Comparison of ENCODE assay signal across 8 cellular contexts in genomic region chr11:118921929-118922744, GRCh38. TPM values are rescaled to one million over a fixed set of nuclear protein-coding genes. Genes with fewer than 3 reads are reported as not detected.
DNase-seq lines count a peak whose midpoint lies in the region; ATAC-seq and TF ChIP-seq lines count a peak whose summit lies in the region.

No MANE protein-coding gene starts in this region.

- DNase-seq in activated CD4-positive, alpha-beta T cell treated with anti-CD3 and anti-CD28 coated beads for 36 hours = peak; percentile 34
- no peak for DNase-seq in activated CD4-positive, alpha-beta T cell treated with anti-CD3 and anti-CD28 coated beads for 48 hours
- DNase-seq in activated naive CD8-positive, alpha-beta T cell treated with anti-CD3 and anti-CD28 coated beads, Interleukin-2, amount 10 ng/mL, durations not matched to agents 7 days and 5 days = no peak
- DNase-seq in left cardiac atrium (peak; percentile 91), psoas muscle (peak; percentile 89 to 95), NCI-H1048 (lab: John Stamatoyannopoulos, UW) (no peak), GOT3 (lab: John Stamatoyannopoulos, UW) (no peak)

- intact Hi-C loops in activated CD4-positive, alpha-beta T cell treated with anti-CD3 and anti-CD28 coated beads for 36 hours (cut with DNase I, micrococcal nuclease) = no loop called here
- intact Hi-C loops in left cardiac atrium (cut with DNase I) (no loop called here), psoas muscle (cut with DNase I) (no loop called here)

- no peaks in the 10 kb centered on the region for H3K36me3 ChIP-seq in psoas muscle (ENCODE audit: insufficient read depth in 1 of 2, low read depth in 1 of 2)

- WGBS in psoas muscle, 3 donors = 6 to 15% (median 8%) methylated on average over 15 to 20 of the region's 20 CpGs

- H3K4me1 Mint-ChIP-seq in activated CD4-positive, alpha-beta T cell treated with anti-CD3 and anti-CD28 coated beads for 36 hours = peaks cover 58% of the 10 kb centered on the region
- peaks cover 63% of the 10 kb centered on the region for H3K4me1 Mint-ChIP-seq in activated naive CD8-positive, alpha-beta T cell treated with anti-CD3 and anti-CD28 coated beads, Interleukin-2, amount 10 ng/mL, durations not matched to agents 7 days and 5 days

- peaks cover 62% of the 10 kb centered on the region for H3K4me1 ChIP-seq in psoas muscle

- peak overlapping the region; percentile 95 for H3K27ac Mint-ChIP-seq in activated CD4-positive, alpha-beta T cell treated with anti-CD3 and anti-CD28 coated beads for 36 hours
- H3K27ac Mint-ChIP-seq in activated naive CD8-positive, alpha-beta T cell treated with anti-CD3 and anti-CD28 coated beads, Interleukin-2, amount 10 ng/mL, durations not matched to agents 7 days and 5 days = peak overlapping the region; percentile 89

- H3K36me3 Mint-ChIP-seq in activated CD4-positive, alpha-beta T cell treated with anti-CD3 and anti-CD28 coated beads for 36 hours (ENCODE audit: low read depth) = peaks cover 11% of the 10 kb centered on the region
- no peaks in the 10 kb centered on the region for H3K36me3 Mint-ChIP-seq in activated naive CD8-positive, alpha-beta T cell treated with anti-CD3 and anti-CD28 coated beads, Interleukin-2, amount 10 ng/mL, durations not matched to agents 7 days and 5 days

- H3K27me3 Mint-ChIP-seq in activated CD4-positive, alpha-beta T cell treated with anti-CD3 and anti-CD28 coated beads for 36 hours = no peaks in the 10 kb centered on the region
- H3K27me3 Mint-ChIP-seq in activated naive CD8-positive, alpha-beta T cell treated with anti-CD3 and anti-CD28 coated beads, Interleukin-2, amount 10 ng/mL, durations not matched to agents 7 days and 5 days = no peaks in the 10 kb centered on the region

- H3K9me3 ChIP-seq in psoas muscle = no peaks in the 10 kb centered on the region

- no peaks in the 10 kb centered on the region for H3K27me3 ChIP-seq in psoas muscle (ENCODE audit: insufficient read depth in 3 of 3, low read length in 2 of 3)

- H3K4me3 Mint-ChIP-seq in activated CD4-positive, alpha-beta T cell treated with anti-CD3 and anti-CD28 coated beads for 36 hours = peak overlapping the region; percentile 86
- H3K4me3 Mint-ChIP-seq in activated naive CD8-positive, alpha-beta T cell treated with anti-CD3 and anti-CD28 coated beads, Interleukin-2, amount 10 ng/mL, durations not matched to agents 7 days and 5 days = peak overlapping the region; percentile 91

- peak overlapping the region; percentile 98 for H3K27ac ChIP-seq in psoas muscle

- CTCF ChIA-PET in activated CD4-positive, alpha-beta T cell treated with anti-CD3 and anti-CD28 coated beads for 36 hours (lab: Charles Lee) = interaction anchor here (0.6 to 2.8 kb wide), 8 partner anchors 9 to 175 kb away, joined by 3 to 9 read pairs (median 4); no protein-coding TSS in a partner anchor

- no peaks in the 10 kb centered on the region for H3K9me3 Mint-ChIP-seq in activated CD4-positive, alpha-beta T cell treated with anti-CD3 and anti-CD28 coated beads for 36 hours (ENCODE audit: low read depth)
- no peaks in the 10 kb centered on the region for H3K9me3 Mint-ChIP-seq in activated naive CD8-positive, alpha-beta T cell treated with anti-CD3 and anti-CD28 coated beads, Interleukin-2, amount 10 ng/mL, durations not matched to agents 7 days and 5 days

- H3K4me3 ChIP-seq in psoas muscle = peak overlapping the region; percentile 96

- ATAC-seq in activated CD4-positive, alpha-beta T cell treated with anti-CD3 and anti-CD28 coated beads for 36 hours = no peak
- ATAC-seq in activated naive CD8-positive, alpha-beta T cell treated with anti-CD3 and anti-CD28 coated beads, Interleukin-2, amount 10 ng/mL, durations not matched to agents 7 days and 5 days (ENCODE audit: low read depth) = no peak
- ATAC-seq in left cardiac atrium (peak; percentile 50 to 65), psoas muscle (peak; percentile 54 to 67 (median 60)), HG02763 (IDR thresholded peaks at IDR 0.05; ENCODE audit: unreplicated experiment) (no peak)

- no peak for TF ChIP-seq CTCF in psoas muscle (IDR thresholded peaks at IDR 0.05)

- POLR2A ChIA-PET in activated CD4-positive, alpha-beta T cell treated with anti-CD3 and anti-CD28 coated beads for 36 hours (lab: Charles Lee) = interaction anchor here (0.7 to 2.2 kb wide), 3 partner anchors 10 to 132 kb away, joined by 4 to 18 read pairs (median 10); partner anchors contain the start of genes CXCR5 and DDX6
- POLR2A ChIA-PET in activated naive CD8-positive, alpha-beta T cell treated with anti-CD3 and anti-CD28 coated beads, Interleukin-2, amount 10 ng/mL, durations not matched to agents 7 days and 5 days (lab: Charles Lee) = interaction anchor here (0.6 to 5.2 kb wide), 6 partner anchors 28 to 174 kb away, joined by 3 to 44 read pairs (median 3); partner anchors contain the start of genes DDX6, RPS25 and TRAPPC4

RNA-seq across cellular contexts. Expression of gene BCL9L, which starts 3.6 kb away (rescaled TPM):
- 10 to 100 TPM; 34.5 to 58.5 TPM for total RNA-seq in activated CD4-positive, alpha-beta T cell treated with anti-CD3 and anti-CD28 coated beads for 36 hours
- 100 to 1,000 TPM; 116 to 128 TPM for total RNA-seq in activated naive CD8-positive, alpha-beta T cell treated with anti-CD3 and anti-CD28 coated beads, Interleukin-2, amount 10 ng/mL, durations not matched to agents 7 days and 5 days
- total RNA-seq in left cardiac atrium = 10 to 100 TPM; 39.8 to 41.3 TPM
- total RNA-seq in psoas muscle = 100 to 1,000 TPM in 1 of 4 donors, 10 to 100 TPM in 3; 52.4 to 124 (median 68.0) TPM
- 10 to 100 TPM in 1 of 3 donors, 1 to 10 TPM in 2; 8.1 to 31.2 (median 8.6) TPM for polyA plus RNA-seq in psoas muscle

RNA-seq across cellular contexts. Expression of gene UPK2, which starts 34.0 kb away (rescaled TPM):
- under 1 TPM; 0.19 to 0.32 TPM for total RNA-seq in activated CD4-positive, alpha-beta T cell treated with anti-CD3 and anti-CD28 coated beads for 36 hours
- total RNA-seq in activated naive CD8-positive, alpha-beta T cell treated with anti-CD3 and anti-CD28 coated beads, Interleukin-2, amount 10 ng/mL, durations not matched to agents 7 days and 5 days = under 1 TPM in 1 of 2 experiments, not detected in 1; 0.44 TPM
- total RNA-seq in left cardiac atrium (not detected), psoas muscle (not detected)
- polyA plus RNA-seq in psoas muscle = under 1 TPM in 1 of 3 donors, not detected in 2; 0.23 TPM

RNA-seq across cellular contexts. Expression of gene CXCR5, which starts 38.4 kb away (rescaled TPM):
- 10 to 100 TPM; 18.9 to 21.3 TPM for total RNA-seq in activated CD4-positive, alpha-beta T cell treated with anti-CD3 and anti-CD28 coated beads for 36 hours
- 1 to 10 TPM; 1.9 to 2.2 TPM for total RNA-seq in activated naive CD8-positive, alpha-beta T cell treated with anti-CD3 and anti-CD28 coated beads, Interleukin-2, amount 10 ng/mL, durations not matched to agents 7 days and 5 days
- total RNA-seq in left cardiac atrium (not detected), psoas muscle (under 1 TPM in 1 of 4 donors, not detected in 3; 0.17 TPM)
- under 1 TPM; 0.14 to 0.25 (median 0.21) TPM for polyA plus RNA-seq in psoas muscle

RNA-seq across cellular contexts. Expression of gene FOXR1, which starts 49.4 kb away (rescaled TPM):
- not detected for total RNA-seq in activated CD4-positive, alpha-beta T cell treated with anti-CD3 and anti-CD28 coated beads for 36 hours
- not detected for total RNA-seq in activated naive CD8-positive, alpha-beta T cell treated with anti-CD3 and anti-CD28 coated beads, Interleukin-2, amount 10 ng/mL, durations not matched to agents 7 days and 5 days
- total RNA-seq in left cardiac atrium = not detected
- not detected for total RNA-seq in psoas muscle
- not detected for polyA plus RNA-seq in psoas muscle

Comparison
In these comparisons a context has a peak if more than half of its experiments do, and no peak if none do; other contexts are left out.
1. DNase-seq: peak in activated CD4-positive, alpha-beta T cell treated with anti-CD3 and anti-CD28 coated beads for 36 hours (single experiment), left cardiac atrium (single experiment) and psoas muscle (2 of 2); none in activated CD4-positive, alpha-beta T cell treated with anti-CD3 and anti-CD28 coated beads for 48 hours (single experiment), activated naive CD8-positive, alpha-beta T cell treated with anti-CD3 and anti-CD28 coated beads, Interleukin-2, amount 10 ng/mL, durations not matched to agents 7 days and 5 days (single experiment), NCI-H1048 (single experiment) and GOT3 (single experiment).
2. ATAC-seq: peak in left cardiac atrium (2 of 2) and psoas muscle (4 of 4); none in activated CD4-positive, alpha-beta T cell treated with anti-CD3 and anti-CD28 coated beads for 36 hours (single experiment), activated naive CD8-positive, alpha-beta T cell treated with anti-CD3 and anti-CD28 coated beads, Interleukin-2, amount 10 ng/mL, durations not matched to agents 7 days and 5 days (single experiment) and HG02763 (single experiment).
3. RNA of gene CXCR5, which starts 38.4 kb away (total RNA-seq): 18.9 to 21.3 TPM in activated CD4-positive, alpha-beta T cell treated with anti-CD3 and anti-CD28 coated beads for 36 hours; 1.9 to 2.2 TPM in activated naive CD8-positive, alpha-beta T cell treated with anti-CD3 and anti-CD28 coated beads, Interleukin-2, amount 10 ng/mL, durations not matched to agents 7 days and 5 days, not detected in left cardiac atrium and 0.17 TPM in psoas muscle; every median in the first group is over 4 times any median in the second.